Comparison of ENCODE assay signal across 8 cellular contexts in the genomic region with DNA sequence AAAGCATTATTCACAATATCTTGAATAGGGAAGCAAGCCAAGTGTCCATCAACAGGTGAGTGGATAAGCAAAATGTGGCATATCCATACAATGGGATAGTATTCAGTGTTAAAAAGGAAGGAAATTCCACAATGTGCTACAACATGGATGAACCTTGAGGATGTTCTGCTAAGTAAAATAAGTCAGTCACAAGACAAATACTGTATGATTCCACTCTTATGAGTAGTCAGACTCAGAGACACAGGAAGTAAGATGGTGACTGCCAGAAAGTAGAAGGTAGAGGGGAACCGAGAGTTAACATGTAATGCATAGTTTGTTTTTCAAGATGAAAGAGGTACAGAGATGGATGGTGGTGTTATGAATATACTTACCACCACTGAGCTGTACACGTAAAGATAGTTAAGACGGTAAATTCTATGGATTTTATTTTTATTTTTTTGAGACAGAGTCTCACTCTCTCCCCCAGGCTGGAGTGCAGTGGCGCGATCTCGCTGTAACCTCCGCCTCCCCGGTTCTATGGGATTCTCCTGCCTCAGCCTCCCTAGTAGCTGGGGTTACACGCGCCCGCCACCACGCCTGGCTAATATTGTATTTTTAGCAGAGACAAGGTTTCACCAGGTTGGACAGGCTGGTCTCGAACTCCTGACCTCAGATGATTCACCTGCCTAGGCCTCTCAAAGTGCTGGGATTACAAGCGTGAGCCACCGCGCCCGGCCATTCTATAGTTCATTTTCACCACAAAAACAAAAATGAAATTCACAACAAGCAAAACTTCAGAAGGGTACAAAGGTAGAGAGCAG. TPM values are rescaled to one million over a fixed set of nuclear protein-coding genes. Genes with fewer than 3 reads are reported as not detected.
DNase-seq lines count a peak whose midpoint lies in the region; ATAC-seq, FAIRE-seq and TF ChIP-seq lines count a peak whose summit lies in the region.

No MANE protein-coding gene starts in this region.

- peaks cover 7% of the 10 kb centered on the region; the same call in 1 of the 2 replicates for H3K36me3 ChIP-seq in Panc1 (ENCODE audit: control insufficient read depth, insufficient read depth, low read length)
- H3K36me3 ChIP-seq in naive thymus-derived CD4-positive, alpha-beta T cell (ENCODE audit: control insufficient read depth in 2 of 3, insufficient read depth in 3 of 3, low read length in 3 of 3) = no peaks in the 10 kb centered on the region
- no peaks in the 10 kb centered on the region for H3K36me3 ChIP-seq in vagina

- H3K36me3 Mint-ChIP-seq in chondrocyte (ENCODE audit: low read depth) = no peaks in the 10 kb centered on the region
- peaks cover 0 to 11% (median 0%) of the 10 kb centered on the region in 5 donors for H3K36me3 Mint-ChIP-seq in naive thymus-derived CD4-positive, alpha-beta T cell

- CTCF ChIA-PET in Panc1 (lab: Charles Lee) = interaction anchor here (0.7 kb wide), 1 partner anchor 21 kb away, joined by 4 read pairs; no protein-coding TSS in a partner anchor
- CTCF ChIA-PET in naive thymus-derived CD4-positive, alpha-beta T cell (lab: Charles Lee) = no interaction called here

- BruUV-seq in Panc1 (replicated peaks; lab: Mats Ljungman, UMichigan) = no TSS peak

- H3K4me3 ChIP-seq in Panc1 (ENCODE audit: low read depth in 2 of 2, low read length in 2 of 2) = peak overlapping the region; percentile 66 to 76
- peak overlapping the region; percentile 42 for H3K4me3 ChIP-seq in naive thymus-derived CD4-positive, alpha-beta T cell (ENCODE audit: low read length)
- peak overlapping the region; percentile 56 to 98 for H3K4me3 ChIP-seq in vagina

- H3K27me3 ChIP-seq in Panc1 (ENCODE audit: control insufficient read depth, insufficient read depth, low read length) (no peaks in the 10 kb centered on the region), vagina (no peaks in the 10 kb centered on the region)
- H3K27me3 ChIP-seq in naive thymus-derived CD4-positive, alpha-beta T cell (ENCODE audit: control insufficient read depth in 2 of 2, insufficient read depth in 2 of 2, low read length in 2 of 2) = no peaks in the 10 kb centered on the region

- peaks cover 43% of the 10 kb centered on the region for H3K4me1 Mint-ChIP-seq in chondrocyte (ENCODE audit: low read depth)
- peaks cover 24 to 43% (median 36%) of the 10 kb centered on the region in 7 donors for H3K4me1 Mint-ChIP-seq in naive thymus-derived CD4-positive, alpha-beta T cell

- DNase-seq in A172 (ENCODE audit: low spot score) = peak; percentile 50
- peak; percentile 22 for DNase-seq in GM19239 (ENCODE audit: insufficient read length, low spot score)
- DNase-seq in Panc1 (ENCODE audit: low read depth, low spot score) = no peak
- no peak for DNase-seq in chondrocyte (ENCODE audit: low spot score)
- DNase-seq in naive thymus-derived CD4-positive, alpha-beta T cell = peak in 3 of 9 donors; percentile 3 to 26 (median 7)
- no peak for DNase-seq in vagina (ENCODE audit: extremely low spot score in 2 of 2)
- no peak for DNase-seq in occipital lobe (lab: John Stamatoyannopoulos, UW)

- H3K27ac ChIP-seq in Panc1 (ENCODE audit: low read length) = peak overlapping the region; percentile 78
- peak overlapping the region; percentile 80 for H3K27ac ChIP-seq in naive thymus-derived CD4-positive, alpha-beta T cell (ENCODE audit: low read depth, low read length)
- peak overlapping the region; percentile 71 for H3K27ac ChIP-seq in vagina

- intact Hi-C loops in Panc1 (cut with micrococcal nuclease; ENCODE audit: unreplicated experiment) (no loop called here), vagina (cut with DNase I) (no loop called here)
- intact Hi-C loops in naive thymus-derived CD4-positive, alpha-beta T cell (cut with micrococcal nuclease) = no loop called here

- H3K4me1 ChIP-seq in Panc1 (ENCODE audit: control insufficient read depth, insufficient read depth, low read length) (0 out of 2 replicates have a peak, but pooled peaks cover 4% of the 10 kb centered on the region), vagina (peaks cover 43% of the 10 kb centered on the region)
- peaks cover 14 to 16% of the 10 kb centered on the region in 2 donors for H3K4me1 ChIP-seq in naive thymus-derived CD4-positive, alpha-beta T cell (ENCODE audit: control insufficient read depth in 2 of 2, insufficient read depth in 2 of 2, low read length in 2 of 2)

- in situ Hi-C loops in Panc1 (cut with HindIII; ENCODE audit: low pct_unique_long_range_greater_than_20kb, low sequenced_read_pairs) = no loop called here

- FAIRE-seq in GM19239 (lab: Jason Lieb, UNC) = peak; percentile 70

- peak overlapping the region; percentile 91 for H3K27ac Mint-ChIP-seq in chondrocyte (ENCODE audit: unreplicated experiment)
- H3K27ac Mint-ChIP-seq in naive thymus-derived CD4-positive, alpha-beta T cell = peak overlapping the region; percentile 84 to 95 (median 91)

- no peaks in the 10 kb centered on the region for H3K27me3 Mint-ChIP-seq in chondrocyte (ENCODE audit: low read depth)
- no peaks in the 10 kb centered on the region for H3K27me3 Mint-ChIP-seq in naive thymus-derived CD4-positive, alpha-beta T cell

- no peaks in the 10 kb centered on the region for H3K9me3 ChIP-seq in Panc1 (ENCODE audit: control insufficient read depth, insufficient read depth, low read depth, low read length)
- H3K9me3 ChIP-seq in naive thymus-derived CD4-positive, alpha-beta T cell (ENCODE audit: control insufficient read depth in 2 of 3, low read length in 3 of 3) = no peaks in the 10 kb centered on the region
- no peaks in the 10 kb centered on the region for H3K9me3 ChIP-seq in vagina

- POLR2A ChIA-PET in Panc1 (lab: Charles Lee) = interaction anchor here (0.6 kb wide), 1 partner anchor 34 kb away, joined by 3 read pairs; no protein-coding TSS in a partner anchor
- POLR2A ChIA-PET in naive thymus-derived CD4-positive, alpha-beta T cell (lab: Charles Lee) = interaction anchor here (0.9 to 3.2 kb wide), 5 partner anchors 8 to 33 kb away, joined by 3 to 14 read pairs (median 4); partner anchors contain the start of gene UPF3A

- peak overlapping the region; percentile 77 for H3K4me3 Mint-ChIP-seq in chondrocyte (ENCODE audit: unreplicated experiment)
- peak overlapping the region; percentile 81 to 95 (median 90) for H3K4me3 Mint-ChIP-seq in naive thymus-derived CD4-positive, alpha-beta T cell

- ATAC-seq in Panc1 (no peak), GM21515 (IDR thresholded peaks at IDR 0.05; ENCODE audit: unreplicated experiment) (no peak)
- ATAC-seq in naive thymus-derived CD4-positive, alpha-beta T cell = no peak

- H3K9me3 Mint-ChIP-seq in chondrocyte (ENCODE audit: low read depth) = no peaks in the 10 kb centered on the region
- peaks cover 0 to 4% (median 0%) of the 10 kb centered on the region in 11 donors for H3K9me3 Mint-ChIP-seq in naive thymus-derived CD4-positive, alpha-beta T cell

- TF ChIP-seq CTCF in Panc1 (IDR thresholded peaks at IDR 0.05) = no peak
- no peak for TF ChIP-seq CTCF in chondrocyte (IDR thresholded peaks at IDR 0.05)
- no peak for TF ChIP-seq CTCF in vagina (IDR thresholded peaks at IDR 0.05)

- no peak for TF ChIP-seq POLR2A in vagina (IDR thresholded peaks at IDR 0.05)

RNA-seq across cellular contexts. Expression of gene CHAMP1, which starts 1.0 kb away (rescaled TPM):
- 19.3 and 19.8 TPM in 2 replicates for total RNA-seq in A172 (2014; rRNA removed; shearing (Covaris generic))
- total RNA-seq in Panc1 (2021; ENCODE audit: unreplicated experiment) (15.3 TPM), chondrocyte (22.0 to 25.0 TPM (median 23.5 TPM) in 3 replicates), vagina (19.9 TPM), occipital lobe (7.8 TPM)
- polyA plus RNA-seq in Panc1 (2012; ENCODE audit: insufficient read length) = 8.2 TPM
- total RNA-seq in naive thymus-derived CD4-positive, alpha-beta T cell = 10 to 100 TPM in 4 of 5 experiments, 1 to 10 TPM in 1; 9.1 to 31.3 (median 24.0) TPM
- 10 to 100 TPM in 1 of 2 donors, 1 to 10 TPM in 1; 9.8 to 13.3 TPM for polyA plus RNA-seq in naive thymus-derived CD4-positive, alpha-beta T cell

RNA-seq across cellular contexts. Expression of gene UPF3A, which starts 31.9 kb away (rescaled TPM):
- 28.8 and 34.6 TPM in 2 replicates for total RNA-seq in A172 (2014; rRNA removed; shearing (Covaris generic))
- total RNA-seq in Panc1 (2021; ENCODE audit: unreplicated experiment) = 36.3 TPM
- polyA plus RNA-seq in Panc1 (2012; ENCODE audit: insufficient read length) = 39.3 TPM
- 44.4 to 48.7 TPM (median 46.2 TPM) in 3 replicates for total RNA-seq in chondrocyte
- total RNA-seq in naive thymus-derived CD4-positive, alpha-beta T cell = 10 to 100 TPM; 30.1 to 88.7 (median 62.9) TPM
- polyA plus RNA-seq in naive thymus-derived CD4-positive, alpha-beta T cell = 10 to 100 TPM; 12.3 to 24.4 TPM
- total RNA-seq in vagina = 31.2 TPM
- total RNA-seq in occipital lobe = 53.0 TPM

Comparison
In these comparisons a context has a peak if more than half of its experiments do, and no peak if none do; other contexts are left out.
1. DNase-seq: peak in A172 (single experiment) and GM19239 (single experiment); none in Panc1 (single experiment), chondrocyte (single experiment), vagina (0 of 2) and occipital lobe (single experiment).
2. Peak in every context shown above with its lines, with median percentiles within 50 percentile points of each other: H3K27ac ChIP-seq and H3K4me3 ChIP-seq.